Comparison of ENCODE assay signal across 11 cellular contexts in the genomic region with DNA sequence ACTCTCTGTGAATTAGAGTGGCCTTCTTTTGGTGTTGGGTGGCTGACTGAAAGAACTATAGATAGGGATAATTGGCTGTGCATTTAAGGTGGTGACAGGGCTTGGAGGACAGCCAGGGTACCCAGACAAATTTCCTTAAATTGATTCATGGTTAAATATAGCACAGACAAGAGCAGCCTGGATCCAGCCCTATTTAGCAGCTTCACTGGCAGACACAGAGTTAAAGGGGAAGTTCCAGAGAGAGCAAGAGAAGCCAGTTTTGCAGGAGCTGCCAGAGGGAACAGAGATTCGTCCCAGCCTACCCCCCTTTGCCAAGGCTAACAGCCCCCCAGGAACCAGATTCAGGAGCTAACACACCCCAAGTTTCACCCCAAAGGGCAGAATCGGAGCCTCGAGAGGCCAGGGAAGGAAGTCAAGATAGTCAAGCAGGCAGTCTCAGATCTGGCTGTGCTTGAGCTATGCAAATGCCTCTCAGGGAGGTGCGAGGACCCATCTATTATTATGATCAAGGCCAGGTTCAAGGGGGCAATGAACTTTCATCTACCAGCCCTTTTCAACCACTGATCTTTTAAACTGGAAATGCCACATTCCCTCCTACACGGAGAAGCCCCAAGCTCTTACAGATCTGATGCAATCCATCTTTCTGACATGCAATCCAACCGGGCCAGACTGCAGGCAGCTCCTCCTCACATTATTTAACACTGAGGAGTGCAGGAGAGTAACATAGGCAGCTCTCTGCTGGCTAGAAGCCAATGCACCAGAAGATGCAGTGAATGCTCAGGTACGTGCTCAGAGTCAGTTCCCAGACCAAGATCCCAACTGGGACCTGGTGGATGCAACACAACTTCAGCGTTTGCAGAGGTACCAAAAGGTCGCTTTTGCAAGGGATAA. TPM values are rescaled to one million over a fixed set of nuclear protein-coding genes. Genes with fewer than 3 reads are reported as not detected.
A peak's percentile ranks its signal among the peaks of the same experiment; 100 is the strongest.
DNase-seq lines count a peak whose midpoint lies in the region; ATAC-seq and TF ChIP-seq lines count a peak whose summit lies in the region.
"Had no signal": no experiment of that assay in that cellular context is flagged by ENCODE, and none has a peak within 500 bp of the region (broad histone marks: within the 10 kb centered on the region; RNA-seq: fewer than 3 reads in every experiment).

No MANE protein-coding gene starts in this region.

- no peak for ATAC-seq in HG02588 (IDR thresholded peaks at IDR 0.05; ENCODE audit: unreplicated experiment)
- ATAC-seq in HG02678 (IDR thresholded peaks at IDR 0.05; ENCODE audit: unreplicated experiment), result no peak
- ATAC-seq: effector memory CD8-positive, alpha-beta T cell had no signal

- TF ChIP-seq CTCF in fibroblast of the aortic adventitia (IDR thresholded peaks at IDR 0.05; ENCODE audit: insufficient read depth, low read length) (no peak), GM10248 (IDR thresholded peaks at IDR 0.05; ENCODE audit: control extremely low read depth, extremely low read depth, low read depth, missing control alignments) (no peak)

- peak; percentile 45 for DNase-seq in NCI-H2171 treated with DMSO at 0.1 percent for 48 hours (lab: John Stamatoyannopoulos, UW)
- no peak for DNase-seq in NCI-H2171 (lab: John Stamatoyannopoulos, UW)
- DNase-seq in NOMO-1 treated with DMSO at 0.1 percent for 48 hours (lab: John Stamatoyannopoulos, UW; ENCODE audit: unreplicated experiment), result peak; percentile 5
- DNase-seq in fibroblast of the aortic adventitia (ENCODE audit: low read depth), result peak; percentile 81
- DNase-seq in putamen (ENCODE audit: low spot score), result peak; percentile 27
- no peak for DNase-seq in GM10248 (ENCODE audit: extremely low spot score)
- DNase-seq: effector memory CD8-positive, alpha-beta T cell; occipital lobe had no signal

- POLR2A ChIA-PET in GM10248 (lab: Yijun Ruan, JAX), result no interaction called here

- CTCF ChIA-PET in GM10248 (lab: Yijun Ruan, JAX), result interaction anchor here (1.0 to 1.7 kb wide), 4 partner anchors 24 to 105 kb away, joined by 3 to 5 read pairs (median 4); no protein-coding TSS in a partner anchor

- H3K4me3 ChIP-seq in fibroblast of the aortic adventitia (ENCODE audit: low read depth, low read length), result peak overlapping the region; percentile 11

RNA-seq across cellular contexts. Expression of a gene that starts 58.2 kb away (rescaled TPM):
- total RNA-seq in fibroblast of the aortic adventitia (ENCODE audit: low replicate concordance), result 1.1 TPM in 1 of 2 replicates, not detected in the other
- total RNA-seq: OCI-LY7 had no signal

Comparison
In these comparisons a context has a peak if more than half of its experiments do, and no peak if none do; other contexts are left out.
1. DNase-seq: peak in NCI-H2171 treated with DMSO at 0.1 percent for 48 hours (single experiment), NOMO-1 treated with DMSO at 0.1 percent for 48 hours (single experiment), fibroblast of the aortic adventitia (single experiment) and putamen (single experiment); none in NCI-H2171 (single experiment) and GM10248 (single experiment).